8 cellular contexts compared by ENCODE assay signal in the genomic region with DNA sequence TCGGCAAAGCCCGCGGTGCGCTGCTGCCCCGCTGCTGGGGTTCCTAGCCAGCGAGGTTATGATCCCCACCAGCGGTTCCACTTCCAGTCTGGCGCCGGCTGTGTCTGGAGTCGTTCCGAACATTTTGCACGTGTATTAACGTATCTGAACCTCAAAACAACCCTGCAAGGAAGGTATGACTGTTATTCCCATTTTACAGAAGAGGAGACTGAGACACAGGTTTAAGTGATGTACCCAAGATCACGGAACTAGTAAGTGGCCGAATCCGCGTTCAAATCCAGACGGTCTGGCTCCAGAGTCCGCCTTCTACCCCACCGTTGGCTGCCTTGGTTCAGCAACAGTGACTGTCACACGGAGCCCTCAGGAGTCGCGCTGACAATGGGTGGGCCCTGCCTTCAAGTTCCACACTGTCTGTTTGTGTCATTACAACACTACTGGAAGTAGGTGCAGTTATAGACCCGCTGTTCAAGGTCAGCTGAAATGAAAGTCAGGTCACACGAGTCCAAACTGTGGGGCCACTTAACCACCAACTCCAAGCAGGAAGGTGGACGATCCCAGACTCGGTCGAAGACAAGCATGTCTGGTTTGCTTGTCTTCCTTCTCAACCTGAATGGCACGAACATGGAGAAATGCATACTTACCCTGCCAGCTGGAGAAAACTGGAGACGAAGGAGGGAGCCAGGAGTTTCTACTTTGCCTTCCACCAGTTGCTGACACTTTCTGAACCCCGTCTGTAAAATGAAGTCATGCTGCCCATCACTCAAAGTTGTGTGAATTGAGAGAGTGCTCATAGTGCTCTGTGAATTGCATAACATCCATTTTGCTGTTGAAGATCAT. TPM values are rescaled to one million over a fixed set of nuclear protein-coding genes. Genes with fewer than 3 reads are reported as not detected.
DNase-seq lines count a peak whose midpoint lies in the region; ATAC-seq and TF ChIP-seq lines count a peak whose summit lies in the region.

No MANE protein-coding gene starts in this region.

- ATAC-seq in naive thymus-derived CD8-positive, alpha-beta T cell = peak in 1 of 2 donors; percentile 51
- ATAC-seq in GM21717 (IDR thresholded peaks at IDR 0.05; ENCODE audit: unreplicated experiment) = no peak
- no peak for ATAC-seq in GM21528 (IDR thresholded peaks at IDR 0.05; ENCODE audit: low FRiP score, unreplicated experiment)

- peaks cover 35% of the 10 kb centered on the region for H3K36me3 Mint-ChIP-seq in dendritic cell treated with granulocyte-macrophage colony-stimulating factor and Interleukin-4, amounts not matched to agents 40 ng/mL and 50 ng/mL, for 4 days (ENCODE audit: low read depth)
- no peaks in the 10 kb centered on the region for H3K36me3 Mint-ChIP-seq in naive thymus-derived CD8-positive, alpha-beta T cell

- H3K36me3 ChIP-seq in BE2C (no peaks in the 10 kb centered on the region), MM.1S (replicated peaks; ENCODE audit: insufficient read depth, low read length) (no peaks in the 10 kb centered on the region)

- H3K4me3 ChIP-seq in BE2C (ENCODE audit: low read depth, low read length) (peak overlapping the region; percentile 45), MM.1S (ENCODE audit: low read length) (peak overlapping the region; percentile 75)

- TF ChIP-seq CTCF in BE2C (IDR thresholded peaks at IDR 0.05; ENCODE audit: low read depth, low read length) (no peak), MM.1S (IDR thresholded peaks at IDR 0.05; ENCODE audit: low read length) (no peak)

- H3K27me3 ChIP-seq in BE2C = no peaks in the 10 kb centered on the region
- H3K27me3 ChIP-seq in MM.1S (replicated peaks; ENCODE audit: insufficient read depth, low read length) = peaks cover 11% of the 10 kb centered on the region; the same call in 1 of the 2 replicates

- peaks cover 30% of the 10 kb centered on the region for H3K79me2 ChIP-seq in MM.1S (ENCODE audit: low read length)

- H3K27ac ChIP-seq in MM.1S (ENCODE audit: low read length) = no peak overlapping the region

- H4K20me1 ChIP-seq in MM.1S (ENCODE audit: insufficient read depth, low read length) = no peaks in the 10 kb centered on the region

- peak overlapping the region; percentile 88 for H3K4me3 Mint-ChIP-seq in dendritic cell treated with granulocyte-macrophage colony-stimulating factor and Interleukin-4, amounts not matched to agents 40 ng/mL and 50 ng/mL, for 4 days
- H3K4me3 Mint-ChIP-seq in naive thymus-derived CD8-positive, alpha-beta T cell = peak overlapping the region; percentile 41 to 85 (median 74)

- intact Hi-C loops in dendritic cell treated with granulocyte-macrophage colony-stimulating factor and Interleukin-4, amounts not matched to agents 40 ng/mL and 50 ng/mL, for 4 days (cut with micrococcal nuclease) = loop anchor here (2.0 to 5.0 kb wide), 3 partner anchors 13 to 178 kb away; a partner anchor contains a TSS

- peak overlapping the region; percentile 62 for H3K9ac ChIP-seq in MM.1S (ENCODE audit: low read length)

- no peaks in the 10 kb centered on the region for H3F3A ChIP-seq in MM.1S (ENCODE audit: insufficient read depth, low read length)

- H3K9me2 ChIP-seq in MM.1S (replicated peaks; ENCODE audit: insufficient read depth, low read length) = no peaks in the 10 kb centered on the region

- no peaks in the 10 kb centered on the region for H3K4me1 ChIP-seq in BE2C
- H3K4me1 ChIP-seq in MM.1S (ENCODE audit: low read length) = peaks cover 5% of the 10 kb centered on the region; the same call in 1 of the 2 replicates

- POLR2A ChIA-PET in naive thymus-derived CD8-positive, alpha-beta T cell (lab: Charles Lee) = no interaction called here

- DNase-seq in BE2C (no peak), MM.1S (no peak), T-helper 9 cell (no peak)
- DNase-seq in naive thymus-derived CD8-positive, alpha-beta T cell = no peak
- no peak for DNase-seq in effector CD8-positive, alpha-beta T cell (lab: John Stamatoyannopoulos, UW)

- H3K9me3 Mint-ChIP-seq in dendritic cell treated with granulocyte-macrophage colony-stimulating factor and Interleukin-4, amounts not matched to agents 40 ng/mL and 50 ng/mL, for 4 days = no peaks in the 10 kb centered on the region
- no peaks in the 10 kb centered on the region for H3K9me3 Mint-ChIP-seq in naive thymus-derived CD8-positive, alpha-beta T cell

- peak overlapping the region; percentile 74 for H3K4me2 ChIP-seq in MM.1S (ENCODE audit: low read depth, low read length)

- peak overlapping the region; percentile 65 for H2AFZ ChIP-seq in MM.1S (ENCODE audit: low read length)

- H3K9me3 ChIP-seq in BE2C (no peaks in the 10 kb centered on the region), MM.1S (replicated peaks; ENCODE audit: insufficient read depth, low read length) (no peaks in the 10 kb centered on the region)

- H3K27ac Mint-ChIP-seq in dendritic cell treated with granulocyte-macrophage colony-stimulating factor and Interleukin-4, amounts not matched to agents 40 ng/mL and 50 ng/mL, for 4 days = peak overlapping the region; percentile 90
- H3K27ac Mint-ChIP-seq in naive thymus-derived CD8-positive, alpha-beta T cell = peak overlapping the region in 2 of 10 donors; percentile 29 to 83

- no peaks in the 10 kb centered on the region for H3K27me3 Mint-ChIP-seq in dendritic cell treated with granulocyte-macrophage colony-stimulating factor and Interleukin-4, amounts not matched to agents 40 ng/mL and 50 ng/mL, for 4 days
- peaks cover 9 to 88% (median 29%) of the 10 kb centered on the region in 5 donors for H3K27me3 Mint-ChIP-seq in naive thymus-derived CD8-positive, alpha-beta T cell

- H3K4me1 Mint-ChIP-seq in dendritic cell treated with granulocyte-macrophage colony-stimulating factor and Interleukin-4, amounts not matched to agents 40 ng/mL and 50 ng/mL, for 4 days (ENCODE audit: low read depth) = peaks cover 90% of the 10 kb centered on the region
- H3K4me1 Mint-ChIP-seq in naive thymus-derived CD8-positive, alpha-beta T cell = peaks cover 0 to 25% (median 12%) of the 10 kb centered on the region in 4 donors

RNA-seq across cellular contexts. Expression of a gene that starts 0.8 kb away (rescaled TPM):
- 26.3 TPM for polyA plus RNA-seq in BE2C (2012; ENCODE audit: insufficient read depth, insufficient read length, low read depth)
- 1 to 10 TPM; 2.4 to 2.6 TPM for total RNA-seq in naive thymus-derived CD8-positive, alpha-beta T cell
- 10 to 100 TPM in 1 of 3 donors, under 1 TPM in 2; 0.26 to 15.6 (median 0.86) TPM for polyA plus RNA-seq in naive thymus-derived CD8-positive, alpha-beta T cell

RNA-seq across cellular contexts. Expression of a gene that starts 21.8 kb away (rescaled TPM):
- 11.2 TPM for polyA plus RNA-seq in BE2C (2012; ENCODE audit: insufficient read depth, insufficient read length, low read depth)
- not detected for total RNA-seq in naive thymus-derived CD8-positive, alpha-beta T cell
- polyA plus RNA-seq in naive thymus-derived CD8-positive, alpha-beta T cell = not detected

RNA-seq across cellular contexts. Expression of a gene that starts 43.7 kb away (rescaled TPM):
- not detected for polyA plus RNA-seq in BE2C (2012; ENCODE audit: insufficient read depth, insufficient read length, low read depth)
- not detected for total RNA-seq in naive thymus-derived CD8-positive, alpha-beta T cell
- polyA plus RNA-seq in naive thymus-derived CD8-positive, alpha-beta T cell = not detected
